9 cellular contexts compared by ENCODE assay signal in the genomic region with DNA sequence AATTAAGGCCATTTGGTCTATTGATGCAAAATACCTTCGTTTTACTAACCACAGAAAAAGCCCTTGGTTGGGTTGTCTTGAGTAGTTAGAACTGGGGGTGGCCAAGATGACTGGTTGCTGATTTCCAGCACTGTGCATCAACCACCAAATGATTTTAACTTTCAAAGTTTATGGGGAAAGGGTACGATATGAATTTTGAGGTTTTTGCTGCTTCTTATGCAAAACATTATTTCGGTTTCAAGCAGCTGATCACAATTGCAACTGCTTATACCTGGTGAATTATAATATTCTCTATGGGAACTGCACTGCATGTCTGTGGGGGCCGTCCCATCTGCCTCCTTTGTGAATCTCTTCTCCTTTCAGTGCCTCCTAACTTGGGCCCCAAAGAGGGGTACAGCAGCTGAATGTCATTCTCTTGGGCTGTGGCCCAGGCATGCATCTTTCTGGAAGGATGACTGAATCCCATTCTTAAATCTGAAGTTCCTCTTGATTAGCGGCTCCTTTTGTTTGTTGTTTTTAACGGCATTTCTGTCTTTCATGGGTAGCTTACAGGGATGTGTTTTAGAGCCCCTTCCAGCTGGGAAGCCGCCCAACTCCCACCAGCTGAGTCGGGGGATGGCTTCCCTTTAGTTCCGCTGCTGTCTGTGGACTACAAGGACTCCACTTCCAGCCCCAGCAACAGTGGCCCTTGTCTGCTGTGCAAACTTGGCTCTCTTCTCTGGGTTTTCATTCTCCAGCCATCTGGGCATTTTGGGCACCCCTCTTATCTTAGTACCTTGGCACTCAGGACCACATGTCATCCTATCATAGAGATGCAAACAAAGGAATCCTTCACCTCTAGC.
A peak's percentile ranks its signal among the peaks of the same experiment; 100 is the strongest.
DNase-seq lines count a peak whose midpoint lies in the region; ATAC-seq and TF ChIP-seq lines count a peak whose summit lies in the region.
"Had no signal": no experiment of that assay in that cellular context is flagged by ENCODE, and none has a peak within 500 bp of the region (broad histone marks: within the 10 kb centered on the region; RNA-seq: fewer than 3 reads in every experiment).

No MANE protein-coding gene starts in this region.

- no peaks in the 10 kb centered on the region for H3K9me3 Mint-ChIP-seq in CD4-positive, alpha-beta memory T cell
- peaks cover 5% of the 10 kb centered on the region for H3K9me3 Mint-ChIP-seq in type B pancreatic cell
- no peaks in the 10 kb centered on the region for H3K9me3 Mint-ChIP-seq in endothelial cell (ENCODE audit: unreplicated experiment)

- DNase-seq in CD4-positive, alpha-beta memory T cell = no peak
- DNase-seq in GM19238 (ENCODE audit: insufficient read length, low spot score) = peak; percentile 38
- DNase-seq in activated naive CD4-positive, alpha-beta T cell treated with anti-CD3 and anti-CD28 coated beads, Interleukin-2, amount 50 U/mL, for 16 hours = peak; percentile 18
- no peak for DNase-seq in type B pancreatic cell (ENCODE audit: extremely low spot score, unreplicated experiment)
- DNase-seq in AG08396 (ENCODE audit: low spot score) = no peak
- no peak for DNase-seq in NCI-H1436 (lab: John Stamatoyannopoulos, UW)
- DNase-seq in endothelial cell (ENCODE audit: low spot score) = no peak
- DNase-seq: KBM-7 had no signal

- no peak overlapping the region for H3K4me3 Mint-ChIP-seq in CD4-positive, alpha-beta memory T cell
- H3K4me3 Mint-ChIP-seq in type B pancreatic cell (no peak overlapping the region), endothelial cell (ENCODE audit: unreplicated experiment) (no peak overlapping the region)

- no peaks in the 10 kb centered on the region for H3K27me3 ChIP-seq in CD4-positive, alpha-beta memory T cell (ENCODE audit: insufficient read depth, low read length)

- peaks cover 14 to 38% (median 19%) of the 10 kb centered on the region in 4 donors for H3K4me1 Mint-ChIP-seq in CD4-positive, alpha-beta memory T cell
- H3K4me1 Mint-ChIP-seq in type B pancreatic cell (ENCODE audit: unreplicated experiment) = peaks cover 72% of the 10 kb centered on the region
- peaks cover 53% of the 10 kb centered on the region for H3K4me1 Mint-ChIP-seq in endothelial cell (ENCODE audit: unreplicated experiment)

- ATAC-seq in HG02973 (IDR thresholded peaks at IDR 0.05; ENCODE audit: unreplicated experiment) = peak; percentile 85

- POLR2A ChIA-PET in CD4-positive, alpha-beta memory T cell (lab: Charles Lee; ENCODE audit: partially characterized antibody) = interaction anchor here (1.0 to 1.2 kb wide), 2 partner anchors 16 to 55 kb away, joined by 3 to 4 read pairs; no protein-coding TSS in a partner anchor

- no peak for TF ChIP-seq CTCF in type B pancreatic cell (conservative IDR thresholded peaks at IDR 0.05)
- no peak for TF ChIP-seq CTCF in endothelial cell (IDR thresholded peaks at IDR 0.05; ENCODE audit: unreplicated experiment)

- no peak overlapping the region for H3K27ac ChIP-seq in CD4-positive, alpha-beta memory T cell (ENCODE audit: low read depth, low read length)

- CTCF ChIA-PET in CD4-positive, alpha-beta memory T cell (lab: Charles Lee; ENCODE audit: partially characterized antibody) = interaction anchor here (1.4 kb wide), 1 partner anchor 20 kb away, joined by 6 read pairs; no protein-coding TSS in a partner anchor

- no peaks in the 10 kb centered on the region for H3K36me3 ChIP-seq in CD4-positive, alpha-beta memory T cell (ENCODE audit: insufficient read depth, low read length)

- H3K27me3 Mint-ChIP-seq in CD4-positive, alpha-beta memory T cell = no peaks in the 10 kb centered on the region
- H3K27me3 Mint-ChIP-seq in type B pancreatic cell (no peaks in the 10 kb centered on the region), endothelial cell (ENCODE audit: unreplicated experiment) (no peaks in the 10 kb centered on the region)

- H3K36me3 Mint-ChIP-seq in CD4-positive, alpha-beta memory T cell = peaks cover 4 to 11% of the 10 kb centered on the region in 2 donors
- H3K36me3 Mint-ChIP-seq in type B pancreatic cell (peaks cover 7% of the 10 kb centered on the region), endothelial cell (ENCODE audit: low read depth, unreplicated experiment) (no peaks in the 10 kb centered on the region)

- no peaks in the 10 kb centered on the region for H3K9me3 ChIP-seq in CD4-positive, alpha-beta memory T cell (ENCODE audit: control insufficient read depth in 1 of 2, low read length in 2 of 2)

- H3K27ac Mint-ChIP-seq in CD4-positive, alpha-beta memory T cell = peak overlapping the region in 5 of 7 donors; percentile 0 to 75 (median 61)
- no peak overlapping the region for H3K27ac Mint-ChIP-seq in type B pancreatic cell
- H3K27ac Mint-ChIP-seq in endothelial cell (ENCODE audit: unreplicated experiment) = no peak overlapping the region

- intact Hi-C loops in CD4-positive, alpha-beta memory T cell (cut with micrococcal nuclease) = no loop called here

- H3K4me3 ChIP-seq in CD4-positive, alpha-beta memory T cell (ENCODE audit: low read length in 2 of 2) = no peak overlapping the region

- peaks cover 10% of the 10 kb centered on the region for H3K4me1 ChIP-seq in CD4-positive, alpha-beta memory T cell (ENCODE audit: insufficient read depth, low read length)

Comparison
In these comparisons a context has a peak if more than half of its experiments do, and no peak if none do; other contexts are left out.
1. DNase-seq: peak in GM19238 (single experiment) and activated naive CD4-positive, alpha-beta T cell treated with anti-CD3 and anti-CD28 coated beads, Interleukin-2, amount 50 U/mL, for 16 hours (single experiment); none in CD4-positive, alpha-beta memory T cell (0 of 5), type B pancreatic cell (single experiment), AG08396 (single experiment), NCI-H1436 (single experiment) and endothelial cell (single experiment).
2. H3K27ac Mint-ChIP-seq: peak in CD4-positive, alpha-beta memory T cell (5 of 7); none in type B pancreatic cell (single experiment) and endothelial cell (single experiment).